20 cellular contexts compared by ENCODE assay signal in the genomic region with DNA sequence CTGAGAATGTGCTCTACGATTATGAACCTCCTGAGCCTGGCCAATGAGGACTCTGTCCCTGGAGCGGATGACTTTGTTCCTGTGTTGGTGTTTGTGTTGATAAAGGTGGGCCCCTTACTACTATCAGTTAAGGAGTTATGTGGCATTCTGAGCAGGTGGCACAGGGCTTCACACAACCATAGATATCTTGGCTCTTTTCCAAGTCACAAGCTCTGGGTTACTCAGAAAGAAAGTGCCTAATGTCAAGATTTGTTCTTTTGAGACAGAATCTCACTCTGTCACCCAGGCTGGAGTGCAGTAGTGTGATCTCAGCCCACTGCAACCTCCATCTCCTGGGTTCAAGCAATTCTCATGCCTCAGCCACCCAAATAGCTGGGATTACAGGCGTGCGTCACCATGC.
"Had no signal": no experiment of that assay in that cellular context is flagged by ENCODE, and none has a peak within 500 bp of the region (broad histone marks: within the 10 kb centered on the region; RNA-seq: fewer than 3 reads in every experiment).

No MANE protein-coding gene starts in this region.

- H3K27me3 ChIP-seq: body of pancreas, cardiac muscle cell, heart right ventricle, tibial artery had no signal

- H3K4me3 ChIP-seq: body of pancreas, cardiac muscle cell, heart right ventricle, tibial artery had no signal

- H3K9me3 ChIP-seq: body of pancreas, heart right ventricle, tibial artery had no signal

- H3K27me3 Mint-ChIP-seq: activated CD4-positive, alpha-beta memory T cell treated with anti-CD3 and anti-CD28 coated beads for 36 hours; activated CD8-positive, alpha-beta memory T cell treated with anti-CD3 and anti-CD28 coated beads, Interleukin-2, amount 10 ng/mL, durations not matched to agents 7 days and 5 days; progenitor cell of endocrine pancreas had no signal

- H3K4me1 Mint-ChIP-seq: natural killer cell had no signal

- H3K27ac Mint-ChIP-seq: activated CD4-positive, alpha-beta memory T cell treated with anti-CD3 and anti-CD28 coated beads for 36 hours; activated CD8-positive, alpha-beta memory T cell treated with anti-CD3 and anti-CD28 coated beads, Interleukin-2, amount 10 ng/mL, durations not matched to agents 7 days and 5 days; progenitor cell of endocrine pancreas had no signal

- ATAC-seq: activated CD8-positive, alpha-beta memory T cell treated with anti-CD3 and anti-CD28 coated beads, Interleukin-2, amount 10 ng/mL, durations not matched to agents 7 days and 5 days; body of pancreas; heart right ventricle; left cardiac atrium; natural killer cell had no signal

- H3K4me3 Mint-ChIP-seq: activated CD4-positive, alpha-beta memory T cell treated with anti-CD3 and anti-CD28 coated beads for 36 hours; activated CD8-positive, alpha-beta memory T cell treated with anti-CD3 and anti-CD28 coated beads, Interleukin-2, amount 10 ng/mL, durations not matched to agents 7 days and 5 days; natural killer cell had no signal

- H3K4me1 ChIP-seq: body of pancreas, tibial artery had no signal

- H3K9me3 Mint-ChIP-seq: activated CD4-positive, alpha-beta memory T cell treated with anti-CD3 and anti-CD28 coated beads for 36 hours; natural killer cell had no signal

- DNase-seq: activated CD4-positive, alpha-beta memory T cell treated with anti-CD3 and anti-CD28 coated beads for 36 hours; activated CD8-positive, alpha-beta memory T cell treated with anti-CD3 and anti-CD28 coated beads, Interleukin-2, amount 10 ng/mL, durations not matched to agents 7 days and 5 days; activated naive CD4-positive, alpha-beta T cell treated with Interleukin-2 at 50 U/mL for 16 hours; anterior cingulate cortex; body of pancreas; foreskin fibroblast; heart right ventricle; islet precursor cell; left cardiac atrium; midbrain; natural killer cell; retina; stimulated activated CD4-positive, alpha-beta T cell treated with anti-CD3 and anti-CD28 coated beads, Interleukin-2, amount 100 ng/mL, for 48 hours; stimulated activated CD8-positive, alpha-beta memory T cell treated with anti-CD3 and anti-CD28 coated beads, Interleukin-4, amount 100 ng/mL, for 48 hours; stimulated activated naive CD4-positive, alpha-beta T cell treated with Interleukin-2 at 50 U/mL for 16 hours; substantia nigra; tibial artery had no signal

- FAIRE-seq: endometrium had no signal

- H3K27ac ChIP-seq: body of pancreas, heart right ventricle, tibial artery had no signal
